Comparison of ENCODE assay signal across 8 cellular contexts in genomic region chr19:14221345-14221744, GRCh38. TPM values are rescaled to one million over a fixed set of nuclear protein-coding genes. Genes with fewer than 3 reads are reported as not detected.
DNase-seq lines count a peak whose midpoint lies in the region; ATAC-seq, FAIRE-seq and TF ChIP-seq lines count a peak whose summit lies in the region.
"Not testable (repeated sequence)": the region's sequence is repeated elsewhere in the genome, so short reads cannot be mapped to it uniquely, and the experiment has no call there.

No MANE protein-coding gene starts in this region.

- BruUV-seq in K562 (replicated peaks; lab: Mats Ljungman, UMichigan), result not testable (repeated sequence)

- not testable (repeated sequence) for H3K27ac ChIP-seq in BLaER1; K562 (ENCODE audit: extremely low read depth, low read depth, low read length)

- not testable (repeated sequence) for H3K9ac ChIP-seq in BLaER1; K562 (ENCODE audit: insufficient read depth in 1 of 2, low read depth in 2 of 2, low read length in 2 of 2)

- TF ChIP-seq EP300 in K562 (IDR thresholded peaks at IDR 0.05; ENCODE audit: low read length), result not testable (repeated sequence)

- FAIRE-seq in K562 (lab: Jason Lieb, UNC), result peak; percentile 95

- H3K36me3 ChIP-seq in BLaER1; K562 (ENCODE audit: control insufficient read depth, insufficient read depth, low read length): not testable (repeated sequence)

- not testable (repeated sequence) for TF ChIP-seq POLR2A in K562 (conservative IDR thresholded peaks at IDR 0.05)

- H3K9me3 ChIP-seq in BLaER1; K562 (replicated peaks; ENCODE audit: control insufficient read depth, insufficient read depth, low read depth, low read length): not testable (repeated sequence)

- H3K27me3 ChIP-seq in BLaER1; K562 (ENCODE audit: control insufficient read depth in 2 of 2, insufficient read depth in 2 of 2, low read length in 2 of 2): not testable (repeated sequence)

- H2AFZ ChIP-seq in K562 (ENCODE audit: low read depth, low read length), result 0 out of 2 replicates have a peak overlapping the region, but pooled peaks have one; percentile 45

- H3K4me1 ChIP-seq in BLaER1 (peaks cover 27% of the 10 kb centered on the region), K562 (replicated peaks in 1 of 2; ENCODE audit: control insufficient read depth in 2 of 2, insufficient read depth in 2 of 2, low read length in 2 of 2) (peaks cover 3 to 18% of the 10 kb centered on the region in 2 experiments; a peak in 4 of 5 replicates)

- not testable (repeated sequence) for H4K20me1 ChIP-seq in BLaER1; K562 (replicated peaks; ENCODE audit: control insufficient read depth, insufficient read depth, low read length)

- not testable (repeated sequence) for H3K9me1 ChIP-seq in K562 (ENCODE audit: control insufficient read depth, insufficient read depth, low read length)

- intact Hi-C loops in K562 (cut with micrococcal nuclease); left cardiac atrium (cut with DNase I): not testable (repeated sequence)

- peak; percentile 88 for ATAC-seq in K562
- peak; percentile 39 to 84 for ATAC-seq in left cardiac atrium
- peak; percentile 42 for ATAC-seq in omental fat pad (ENCODE audit: low FRiP score)

- peak in 1 of 2 experiments; percentile 24; a peak in 1 of 4 replicates for TF ChIP-seq RAD21 in K562 (CRISPR knock-in tag; conservative IDR thresholded peaks at IDR 0.05 in 1 of 2, IDR thresholded peaks at IDR 0.05 in 1 of 2)

- not testable (repeated sequence) for H3K4me3 ChIP-seq in BLaER1, K562

- POLR2A ChIA-PET in K562 (lab: Yijun Ruan, JAX), result not testable (repeated sequence)

- TF ChIP-seq CTCF in K562 (IDR thresholded peaks at IDR 0.05 in 2 of 3, conservative IDR thresholded peaks at IDR 0.05 in 1 of 3; ENCODE audit: insufficient read depth in 2 of 3, low read depth in 1 of 3, low read length in 3 of 3), result peak; percentile 34 to 50 (median 45); a peak in 5 of 6 replicates
- not testable (repeated sequence) for TF ChIP-seq CTCF in omental fat pad (IDR thresholded peaks at IDR 0.05)

- CTCF ChIA-PET in K562 (lab: Yijun Ruan, JAX; ENCODE audit: low intra/inter-chr PET ratio), result not testable (repeated sequence)

- in situ Hi-C loops in K562 (cut with MboI), result not testable (repeated sequence)

- H3K4me2 ChIP-seq in BLaER1, result peak overlapping the region; percentile 51
- H3K4me2 ChIP-seq in K562 (ENCODE audit: insufficient read depth, low read length), result not testable (repeated sequence)

- WGBS in K562 (ENCODE audit: insufficient coverage, low coverage, missing lambda C conversion rate), result 3% methylated on average over 12 of the region's 19 CpGs

- H3K79me2 ChIP-seq in K562 (ENCODE audit: control insufficient read depth, insufficient read depth, low read length), result not testable (repeated sequence)

- peak; percentile 57 for DNase-seq in HK-2 (ENCODE audit: unreplicated experiment)
- DNase-seq in RPMI8226, result peak; percentile 80
- peak; percentile 86 for DNase-seq in activated CD8-positive, alpha-beta memory T cell treated with anti-CD3 and anti-CD28 coated beads for 24 hours
- DNase-seq in K562 (ENCODE audit: extremely low read depth in 1 of 4, low spot score in 3 of 4), result peak; percentile 21 to 70 (median 30)
- DNase-seq in left cardiac atrium, result peak; percentile 44
- peak; percentile 25 for DNase-seq in omental fat pad (ENCODE audit: low spot score)
- DNase-seq in stimulated activated CD8-positive, alpha-beta memory T cell treated with anti-CD3 and anti-CD28 coated beads, Interleukin-15, amount 100 ng/mL, for 48 hours (ENCODE audit: low read depth in 2 of 2), result peak; percentile 53 to 63

TF ChIP-seq in K562, 482 proteins besides CTCF, POLR2A, EP300 and RAD21 (continues in another document):
- peak; percentile 36; the same call in 1 of the 2 replicates for TF ChIP-seq SOX6 (IDR thresholded peaks at IDR 0.05)
- TF ChIP-seq PBX2 (CRISPR knock-in tag; IDR thresholded peaks at IDR 0.05; ENCODE audit: low read depth), result not testable (repeated sequence)
- peak; percentile 82 for TF ChIP-seq PBX2 (tag; conservative IDR thresholded peaks at IDR 0.05; ENCODE audit: low read depth)
- TF ChIP-seq POLR2G (IDR thresholded peaks at IDR 0.05; ENCODE audit: low read depth, low read length), result 0 out of 2 replicates have a peak, but pooled peaks have one; percentile 30
- TF ChIP-seq CREM (IDR thresholded peaks at IDR 0.05; ENCODE audit: low read depth), result peak; percentile 32; the same call in 1 of the 2 replicates
- peak; percentile 51 for TF ChIP-seq EGR1 (conservative IDR thresholded peaks at IDR 0.05)
- peak; percentile 38; the same call in 1 of the 2 replicates for TF ChIP-seq VEZF1 (CRISPR knock-in tag; IDR thresholded peaks at IDR 0.05)
- peak; percentile 70; the same call in 1 of the 2 replicates for TF ChIP-seq CTBP1 (IDR thresholded peaks at IDR 0.05; ENCODE audit: borderline replicate concordance)
- peak in 1 of 2 experiments; percentile 21; a peak in 2 of 4 replicates for TF ChIP-seq NRF1 (conservative IDR thresholded peaks at IDR 0.05 in 1 of 2, IDR thresholded peaks at IDR 0.05 in 1 of 2)
- TF ChIP-seq ATF7 (IDR thresholded peaks at IDR 0.05), result peak; percentile 57
- TF ChIP-seq TFAP4 (CRISPR knock-in tag; IDR thresholded peaks at IDR 0.05; ENCODE audit: borderline replicate concordance), result peak; percentile 41; the same call in 1 of the 2 replicates

RNA-seq across cellular contexts. Expression of gene ADGRL1, which starts 15.4 kb away (rescaled TPM):
- 52.8 and 150 TPM in 2 replicates for total RNA-seq in K562 (2011; cell fraction: chromatin; rRNA removed; ENCODE audit: low replicate concordance)
- 73.8 and 77.4 TPM in 2 replicates for total RNA-seq in K562 (2011; cell fraction: nucleolus; rRNA removed)
- total RNA-seq in K562 (2011; cell fraction: nucleoplasm; rRNA removed), result 64.1 and 80.0 TPM in 2 replicates
- total RNA-seq in K562 (2014; rRNA removed) (10.9 TPM in 2 replicates), K562 (2014; rRNA removed; fragmentation: Illumina TruSeq; extraction: Trizol) (2.8 and 3.3 TPM in 2 replicates), K562 (2015; rRNA removed; fragmentation: Illumina TruSeq; extraction: Trizol) (6.7 and 7.6 TPM in 2 replicates), K562 (2021) (33.2 and 37.0 TPM in 2 replicates), left cardiac atrium (10 to 100 TPM; 23.9 to 26.1 TPM), omental fat pad (10 to 100 TPM in 3 of 4 donors, 1 to 10 TPM in 1; 7.7 to 18.0 (median 13.9) TPM)
- polyA plus RNA-seq in K562 (2011; rRNA removed) (8.6 and 14.7 TPM in 2 replicates), K562 (2014; fragmentation: Illumina TruSeq; extraction: Trizol) (10.8 and 16.6 TPM in 2 replicates), K562 (2014; fragmentation: Nextera tagmentation; extraction: Ambion mirVana) (under 1 TPM; 0.14 to 0.27 TPM), K562 (2014; rRNA removed) (12.6 and 20.3 TPM in 2 replicates)
- polyA plus RNA-seq in K562 (2011; cell fraction: cytosol; rRNA removed), result 10.0 and 19.9 TPM in 2 replicates
- polyA plus RNA-seq in K562 (2011; cell fraction: nucleus; rRNA removed), result 50.7 and 75.0 TPM in 2 replicates
- polyA plus RNA-seq in K562 (2012), result 12.4 and 16.3 TPM in 2 replicates
- polyA minus RNA-seq in K562 (2011; rRNA and poly(A)+ RNA removed), result 9.3 and 13.3 TPM in 2 replicates
- polyA minus RNA-seq in K562 (2011; cell fraction: cytosol; rRNA and poly(A)+ RNA removed), result 31.3 and 46.7 TPM in 2 replicates
- 17.5 and 24.1 TPM in 2 replicates for polyA minus RNA-seq in K562 (2011; cell fraction: nucleus; rRNA and poly(A)+ RNA removed)

Comparison
In these comparisons a context has a peak if more than half of its experiments do, and no peak if none do; other contexts are left out.
1. DNase-seq: peak in every context shown above with its lines; median percentile 86 in activated CD8-positive, alpha-beta memory T cell treated with anti-CD3 and anti-CD28 coated beads for 24 hours; 80 in RPMI8226; 58 in stimulated activated CD8-positive, alpha-beta memory T cell treated with anti-CD3 and anti-CD28 coated beads, Interleukin-15, amount 100 ng/mL, for 48 hours; 57 in HK-2; 44 in left cardiac atrium; 30 in K562; 25 in omental fat pad.